Comparison of ENCODE assay signal across 13 cellular contexts in the genomic region with DNA sequence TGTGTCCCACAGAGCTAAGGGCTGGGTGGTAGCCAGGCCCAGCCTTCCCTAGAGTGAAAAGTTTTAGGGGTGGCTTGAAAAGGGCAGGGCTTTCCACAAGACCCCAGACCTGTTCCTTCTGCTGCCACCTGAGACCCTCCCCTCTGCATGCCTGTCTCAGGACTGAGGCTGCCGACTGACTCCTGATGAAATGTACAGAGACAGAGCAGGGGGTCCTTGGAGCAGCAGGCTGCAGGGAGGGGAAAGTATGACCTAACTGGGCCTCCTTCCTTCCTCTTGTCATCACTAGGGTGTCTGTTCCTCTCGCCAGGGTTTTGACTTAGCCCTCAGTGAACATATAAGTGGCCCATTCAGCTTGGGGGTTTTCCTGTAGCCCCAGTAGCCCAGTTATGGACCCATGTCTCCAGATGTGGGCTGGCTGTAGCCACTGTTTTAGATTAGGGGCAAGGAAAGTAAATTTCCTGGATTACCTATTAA. TPM values are rescaled to one million over a fixed set of nuclear protein-coding genes. Genes with fewer than 3 reads are reported as not detected.
DNase-seq lines count a peak whose midpoint lies in the region; ATAC-seq and TF ChIP-seq lines count a peak whose summit lies in the region.
"Had no signal": no experiment of that assay in that cellular context is flagged by ENCODE, and none has a peak within 500 bp of the region (broad histone marks: within the 10 kb centered on the region; RNA-seq: fewer than 3 reads in every experiment).

No MANE protein-coding gene starts in this region.

- H3K9me2 ChIP-seq in MM.1S (replicated peaks; ENCODE audit: insufficient read depth, low read length) = no peaks in the 10 kb centered on the region

- peaks cover 12% of the 10 kb centered on the region for H3K4me1 ChIP-seq in IMR-90 (ENCODE audit: control insufficient read depth, insufficient read depth, low read length)
- H3K4me1 ChIP-seq in MM.1S (ENCODE audit: low read length) = 0 out of 2 replicates have a peak, but pooled peaks cover 3% of the 10 kb centered on the region

- TF ChIP-seq POLR2A in IMR-90 (IDR thresholded peaks at IDR 0.05; ENCODE audit: low read depth, low read length) = no peak

- H3K4me2 ChIP-seq in IMR-90 (ENCODE audit: low read depth, low read length) = no peak overlapping the region
- H3K4me2 ChIP-seq in MM.1S (ENCODE audit: low read depth, low read length) = no peak overlapping the region

- H3K27me3 Mint-ChIP-seq in activated naive CD8-positive, alpha-beta T cell treated with anti-CD3 and anti-CD28 coated beads, Interleukin-2, amount 10 ng/mL, durations not matched to agents 7 days and 5 days = no peaks in the 10 kb centered on the region

- H3K4me3 ChIP-seq in IMR-90 (ENCODE audit: insufficient read depth, low read depth, low read length) (no peak overlapping the region), skin epidermis (no peak overlapping the region), MM.1S (ENCODE audit: low read length) (no peak overlapping the region)

- no peaks in the 10 kb centered on the region for H3F3A ChIP-seq in MM.1S (ENCODE audit: insufficient read depth, low read length)

- H3K56ac ChIP-seq in IMR-90 (ENCODE audit: extremely low read depth, insufficient read depth, low read length) = no peak overlapping the region

- no peak overlapping the region for H4K5ac ChIP-seq in IMR-90 (ENCODE audit: low read depth, low read length)

- no peak overlapping the region for H3K14ac ChIP-seq in IMR-90 (replicated peaks; ENCODE audit: low read depth, low read length)

- H3K36me3 Mint-ChIP-seq in activated naive CD8-positive, alpha-beta T cell treated with anti-CD3 and anti-CD28 coated beads, Interleukin-2, amount 10 ng/mL, durations not matched to agents 7 days and 5 days = peaks cover 36% of the 10 kb centered on the region

- no peak overlapping the region for H2BK120ac ChIP-seq in IMR-90 (ENCODE audit: low read depth, low read length)

- no peak overlapping the region for H3K4ac ChIP-seq in IMR-90 (ENCODE audit: low read depth, low read length)

- H2BK15ac ChIP-seq in IMR-90 (ENCODE audit: low read depth, low read length) = no peak overlapping the region

- H3K27ac ChIP-seq in IMR-90 (ENCODE audit: insufficient read depth, low read length) (no peak overlapping the region), skin epidermis (peak overlapping the region in 11 of 21 experiments; percentile 26 to 90 (median 53)), MM.1S (ENCODE audit: low read length) (no peak overlapping the region)

- POLR2A ChIA-PET in IMR-90 (lab: Charles Lee; ENCODE audit: unreplicated experiment) = interaction anchor here (0.5 kb wide), 1 partner anchor 66 kb away, joined by 8 read pairs; no protein-coding TSS in a partner anchor
- POLR2A ChIA-PET in activated naive CD8-positive, alpha-beta T cell treated with anti-CD3 and anti-CD28 coated beads, Interleukin-2, amount 10 ng/mL, durations not matched to agents 7 days and 5 days (lab: Charles Lee) = interaction anchor here (0.6 to 9.2 kb wide), 12 partner anchors 8 to 199 kb away, joined by 3 to 240 read pairs (median 4); a partner anchor contains a TSS

- peak; percentile 48 for DNase-seq in GM13977 (ENCODE audit: low spot score)
- no peak for DNase-seq in IMR-90
- DNase-seq in activated naive CD8-positive, alpha-beta T cell treated with anti-CD3 and anti-CD28 coated beads, Interleukin-2, amount 10 ng/mL, durations not matched to agents 7 days and 5 days = no peak
- DNase-seq in DMS53 (lab: John Stamatoyannopoulos, UW) = no peak
- DNase-seq in D341Med (ENCODE audit: low spot score) = no peak
- DNase-seq in MM.1S = no peak
- DNase-seq in ureter (ENCODE audit: low spot score) = no peak
- DNase-seq: DMS79, NCI-H2029 treated with DMSO at 0.1 percent for 48 hours, nephron progenitor cell had no signal

- peaks cover 8% of the 10 kb centered on the region; the same call in 1 of the 2 replicates for H4K20me1 ChIP-seq in IMR-90 (ENCODE audit: insufficient read depth, low read length)
- no peaks in the 10 kb centered on the region for H4K20me1 ChIP-seq in MM.1S (ENCODE audit: insufficient read depth, low read length)

- no peaks in the 10 kb centered on the region for H3K9me3 Mint-ChIP-seq in activated naive CD8-positive, alpha-beta T cell treated with anti-CD3 and anti-CD28 coated beads, Interleukin-2, amount 10 ng/mL, durations not matched to agents 7 days and 5 days
- H3K9me3 Mint-ChIP-seq: nephron progenitor cell had no signal

- BruUV-seq in IMR-90 (replicated peaks; lab: Mats Ljungman, UMichigan) = no TSS peak

- H3K9me1 ChIP-seq in IMR-90 (ENCODE audit: insufficient read depth, low read length) = peaks cover 20% of the 10 kb centered on the region

- H3K36me3 ChIP-seq in IMR-90 (ENCODE audit: control insufficient read depth, insufficient read depth, low read length) = peaks cover 38% of the 10 kb centered on the region
- H3K36me3 ChIP-seq in MM.1S (replicated peaks; ENCODE audit: insufficient read depth, low read length) = no peaks in the 10 kb centered on the region

- no peaks in the 10 kb centered on the region for H3K9me3 ChIP-seq in IMR-90 (ENCODE audit: control insufficient read depth, insufficient read depth, low read length)
- H3K9me3 ChIP-seq in MM.1S (replicated peaks; ENCODE audit: insufficient read depth, low read length) = no peaks in the 10 kb centered on the region

- no peak overlapping the region for H3K18ac ChIP-seq in IMR-90 (ENCODE audit: low read depth, low read length)

- no peak overlapping the region for H3K9ac ChIP-seq in IMR-90 (ENCODE audit: low read depth, low read length)
- no peak overlapping the region for H3K9ac ChIP-seq in MM.1S (ENCODE audit: low read length)

- intact Hi-C loops in IMR-90 (cut with micrococcal nuclease) = no loop called here

- H4K91ac ChIP-seq in IMR-90 (ENCODE audit: insufficient read depth, low read depth, low read length) = no peak overlapping the region

- no CpG with 5 or more reads among the region's 2 CpGs for WGBS in IMR-90 (ENCODE audit: extremely low coverage in 2 of 2, insufficient read length in 1 of 2), 2 experiments

- H3K27me3 ChIP-seq in IMR-90 (ENCODE audit: control insufficient read depth, insufficient read depth, low read length) (no peaks in the 10 kb centered on the region), MM.1S (replicated peaks; ENCODE audit: insufficient read depth, low read length) (no peaks in the 10 kb centered on the region)

- H3K4me3 Mint-ChIP-seq in activated naive CD8-positive, alpha-beta T cell treated with anti-CD3 and anti-CD28 coated beads, Interleukin-2, amount 10 ng/mL, durations not matched to agents 7 days and 5 days = peak overlapping the region; percentile 74
- H3K4me3 Mint-ChIP-seq: nephron progenitor cell had no signal

- no peak for TF ChIP-seq RAD21 in IMR-90 (IDR thresholded peaks at IDR 0.05; ENCODE audit: low read length)

- H3K27ac Mint-ChIP-seq in activated naive CD8-positive, alpha-beta T cell treated with anti-CD3 and anti-CD28 coated beads, Interleukin-2, amount 10 ng/mL, durations not matched to agents 7 days and 5 days = peak overlapping the region; percentile 85

- peaks cover 68% of the 10 kb centered on the region for H3K4me1 Mint-ChIP-seq in activated naive CD8-positive, alpha-beta T cell treated with anti-CD3 and anti-CD28 coated beads, Interleukin-2, amount 10 ng/mL, durations not matched to agents 7 days and 5 days

- no peak overlapping the region for H4K8ac ChIP-seq in IMR-90 (ENCODE audit: low read depth in 2 of 2, low read length in 2 of 2)

- no peak overlapping the region for H2BK5ac ChIP-seq in IMR-90 (ENCODE audit: low read depth, low read length, poor library complexity, severe bottlenecking)

- ATAC-seq in IMR-90 (ENCODE audit: low read depth) = no peak
- ATAC-seq in activated naive CD8-positive, alpha-beta T cell treated with anti-CD3 and anti-CD28 coated beads, Interleukin-2, amount 10 ng/mL, durations not matched to agents 7 days and 5 days (ENCODE audit: low read depth) = peak; percentile 27
- ATAC-seq: HepG2 had no signal

- H2AFZ ChIP-seq in IMR-90 (replicated peaks; ENCODE audit: low read length, poor library complexity) (no peak overlapping the region), MM.1S (ENCODE audit: low read length) (no peak overlapping the region)

- TF ChIP-seq CTCF in GM13977 (IDR thresholded peaks at IDR 0.05; ENCODE audit: extremely low read depth, insufficient read depth, missing control alignments) (no peak), IMR-90 (conservative IDR thresholded peaks at IDR 0.05; ENCODE audit: low read depth, low read length) (no peak), MM.1S (IDR thresholded peaks at IDR 0.05; ENCODE audit: low read length) (no peak)

- 0 out of 4 replicates have a peak, but pooled peaks cover 0 to 3% of the 10 kb centered on the region in 2 experiments for H3K79me1 ChIP-seq in IMR-90 (ENCODE audit: low read depth in 1 of 2, low read length in 2 of 2)

- in situ Hi-C loops in GM13977 (cut with MboI; ENCODE audit: low pct_unique_long_range_greater_than_20kb, low sequenced_read_pairs, unreplicated experiment) (loop anchor here (25.0 kb wide), 1 partner anchor 383 kb away; no protein-coding TSS in a partner anchor), IMR-90 (cut with MboI; ENCODE audit: low sequenced_read_pairs) (no loop called here)

- H3K23ac ChIP-seq in IMR-90 (ENCODE audit: low read depth, low read length) = no peak overlapping the region

- H2AK5ac ChIP-seq in IMR-90 (ENCODE audit: low read depth, low read length) = no peak overlapping the region

- H2BK20ac ChIP-seq in IMR-90 (ENCODE audit: low read depth, low read length) = no peak overlapping the region

- no peaks in the 10 kb centered on the region for H3K79me2 ChIP-seq in MM.1S (ENCODE audit: low read length)

- peak overlapping the region; percentile 69 for H2AK9ac ChIP-seq in IMR-90 (replicated peaks; ENCODE audit: low read depth, low read length, poor library complexity)

- CTCF ChIA-PET in IMR-90 (lab: Yijun Ruan, JAX) = no interaction called here

- dilution Hi-C loops in IMR-90 (cut with HindIII; ENCODE audit: low sequenced_read_pairs, unreplicated experiment) = no loop called here

RNA-seq across cellular contexts. Expression of a gene that starts 14.9 kb away (rescaled TPM):
- 14.7 and 21.5 TPM in 2 replicates for total RNA-seq in IMR-90 (2012; rRNA removed)
- polyA plus RNA-seq in IMR-90 (2012; rRNA removed) = 6.3 TPM in 2 replicates
- polyA plus RNA-seq in IMR-90 (2012; cell fraction: cytosol; rRNA removed) = 3.6 and 3.7 TPM in 2 replicates
- 2.5 and 8.2 TPM in 2 replicates for polyA plus RNA-seq in IMR-90 (2012; cell fraction: nucleus; rRNA removed; ENCODE audit: low replicate concordance)
- total RNA-seq in activated naive CD8-positive, alpha-beta T cell treated with anti-CD3 and anti-CD28 coated beads, Interleukin-2, amount 10 ng/mL, durations not matched to agents 7 days and 5 days = 100 to 1,000 TPM; 132 to 139 TPM
- 44.0 TPM for total RNA-seq in ureter

RNA-seq across cellular contexts. Expression of a gene that starts 47.2 kb away (rescaled TPM):
- total RNA-seq in IMR-90 (2012; rRNA removed) = 28.1 and 30.5 TPM in 2 replicates
- polyA plus RNA-seq in IMR-90 (2012; rRNA removed) = 15.8 TPM in 2 replicates
- polyA plus RNA-seq in IMR-90 (2012; cell fraction: cytosol; rRNA removed) = 10.6 and 17.2 TPM in 2 replicates
- polyA plus RNA-seq in IMR-90 (2012; cell fraction: nucleus; rRNA removed; ENCODE audit: low replicate concordance) = 27.4 and 28.5 TPM in 2 replicates
- 10 to 100 TPM; 21.1 to 25.2 TPM for total RNA-seq in activated naive CD8-positive, alpha-beta T cell treated with anti-CD3 and anti-CD28 coated beads, Interleukin-2, amount 10 ng/mL, durations not matched to agents 7 days and 5 days
- total RNA-seq in ureter = 26.6 TPM

RNA-seq across cellular contexts. Expression of a gene that starts 47.3 kb away (rescaled TPM):
- total RNA-seq in IMR-90 (2012; rRNA removed) (8.9 and 10.0 TPM in 2 replicates), ureter (15.5 TPM)
- polyA plus RNA-seq in IMR-90 (2012; rRNA removed) = 9.0 and 9.2 TPM in 2 replicates
- 7.3 and 7.9 TPM in 2 replicates for polyA plus RNA-seq in IMR-90 (2012; cell fraction: cytosol; rRNA removed)
- 3.4 and 5.0 TPM in 2 replicates for polyA plus RNA-seq in IMR-90 (2012; cell fraction: nucleus; rRNA removed; ENCODE audit: low replicate concordance)
- 10 to 100 TPM; 15.2 to 17.0 TPM for total RNA-seq in activated naive CD8-positive, alpha-beta T cell treated with anti-CD3 and anti-CD28 coated beads, Interleukin-2, amount 10 ng/mL, durations not matched to agents 7 days and 5 days

RNA-seq across cellular contexts. Expression of a gene that starts 54.6 kb away (rescaled TPM):
- total RNA-seq in IMR-90 (2012; rRNA removed) (not detected in 2 replicates), ureter (not detected)
- not detected in 2 replicates for polyA plus RNA-seq in IMR-90 (2012; rRNA removed)
- not detected in 2 replicates for polyA plus RNA-seq in IMR-90 (2012; cell fraction: cytosol; rRNA removed)
- not detected in 2 replicates for polyA plus RNA-seq in IMR-90 (2012; cell fraction: nucleus; rRNA removed; ENCODE audit: low replicate concordance)
- total RNA-seq in activated naive CD8-positive, alpha-beta T cell treated with anti-CD3 and anti-CD28 coated beads, Interleukin-2, amount 10 ng/mL, durations not matched to agents 7 days and 5 days = not detected
- total RNA-seq: HepG2; T-helper 2 cell treated with Interferon-gamma antibody and Interleukin-4, amounts not matched to agents 100 ng/mL and 5 ng/mL, for 36 hours had no signal
- polyA plus RNA-seq: HepG2 had no signal

Comparison
In these comparisons a context has a peak if more than half of its experiments do, and no peak if none do; other contexts are left out.
1. H3K27ac ChIP-seq: peak in skin epidermis (11 of 21); none in IMR-90 (single experiment) and MM.1S (single experiment).